12 cellular contexts compared by ENCODE assay signal in genomic region chr3:112084980-112085697, GRCh38. TPM values are rescaled to one million over a fixed set of nuclear protein-coding genes. Genes with fewer than 3 reads are reported as not detected.
DNase-seq lines count a peak whose midpoint lies in the region; TF ChIP-seq lines count a peak whose summit lies in the region.
"Had no signal": no experiment of that assay in that cellular context is flagged by ENCODE, and none has a peak within 500 bp of the region (broad histone marks: within the 10 kb centered on the region; RNA-seq: fewer than 3 reads in every experiment).

No MANE protein-coding gene starts in this region.

- TF ChIP-seq EP300 in suprapubic skin (IDR thresholded peaks at IDR 0.05) = no peak

- DNase-seq in activated T-cell treated with anti-CD3 and anti-CD28 coated beads, Interleukin-2, amount 50 U/mL, for 24 hours = no peak
- no peak for DNase-seq in activated T-cell treated with anti-CD3 and anti-CD28 coated beads, Interleukin-2, amount 50 U/mL, for 1 hour
- DNase-seq in SK-N-DZ (ENCODE audit: low spot score) (peak; percentile 20), suprapubic skin (ENCODE audit: low spot score in 2 of 2) (no peak), AML-193 (lab: John Stamatoyannopoulos, UW) (no peak), cerebellar nuclear complex (lab: John Stamatoyannopoulos, UW) (no peak)
- DNase-seq in stimulated activated CD4-positive, alpha-beta T cell treated with anti-CD3 and anti-CD28 coated beads, Interleukin-2, amount 100 ng/mL, for 48 hours = no peak
- DNase-seq: gastrocnemius medialis, GM23248 had no signal

- no peak overlapping the region for H3K27ac Mint-ChIP-seq in activated T-cell treated with anti-CD3 and anti-CD28 coated beads, Interleukin-2, amount 50 U/mL, for 24 hours
- H3K27ac Mint-ChIP-seq: CD14-positive monocyte had no signal

- H3K4me1 ChIP-seq in iPS-18a (ENCODE audit: control insufficient read depth, low read depth, low read length) (peaks cover 10% of the 10 kb centered on the region), suprapubic skin (peaks cover 27% of the 10 kb centered on the region)

- H3K36me3 ChIP-seq in iPS-18a (ENCODE audit: control insufficient read depth, low read depth, low read length) (no peaks in the 10 kb centered on the region), suprapubic skin (no peaks in the 10 kb centered on the region)
- H3K36me3 ChIP-seq: gastrocnemius medialis had no signal

- peak overlapping the region; percentile 79 for H3K4me3 Mint-ChIP-seq in activated T-cell treated with anti-CD3 and anti-CD28 coated beads, Interleukin-2, amount 50 U/mL, for 24 hours

- H3K9ac ChIP-seq in iPS-18a (ENCODE audit: low read length) = no peak overlapping the region

- H3K27me3 ChIP-seq in iPS-18a (ENCODE audit: control insufficient read depth, insufficient read depth, low read length) (peaks cover 22% of the 10 kb centered on the region), suprapubic skin (no peaks in the 10 kb centered on the region)
- H3K27me3 ChIP-seq: gastrocnemius medialis had no signal

- no peak for TF ChIP-seq POLR2A in suprapubic skin (IDR thresholded peaks at IDR 0.05)

- no peaks in the 10 kb centered on the region for H3K36me3 Mint-ChIP-seq in activated T-cell treated with anti-CD3 and anti-CD28 coated beads, Interleukin-2, amount 50 U/mL, for 24 hours (ENCODE audit: low read depth)

- peaks cover 14% of the 10 kb centered on the region for H3K27me3 Mint-ChIP-seq in activated T-cell treated with anti-CD3 and anti-CD28 coated beads, Interleukin-2, amount 50 U/mL, for 24 hours

- WGBS in suprapubic skin = 85% methylated on average over 7 of the region's 7 CpGs

- TF ChIP-seq CTCF in suprapubic skin (IDR thresholded peaks at IDR 0.05) = no peak

- H3K27ac ChIP-seq in iPS-18a (ENCODE audit: low read length) (no peak overlapping the region), suprapubic skin (peak overlapping the region; percentile 84)
- H3K27ac ChIP-seq: GM23248 had no signal

- peak overlapping the region; percentile 84 for H3K4me3 ChIP-seq in iPS-18a (ENCODE audit: low read length)
- no peak overlapping the region for H3K4me3 ChIP-seq in suprapubic skin

- H3K9me3 ChIP-seq in iPS-18a (ENCODE audit: control insufficient read depth, low read depth, low read length) (no peaks in the 10 kb centered on the region), suprapubic skin (no peaks in the 10 kb centered on the region)
- H3K9me3 ChIP-seq: gastrocnemius medialis had no signal

- H3K9me3 Mint-ChIP-seq in activated T-cell treated with anti-CD3 and anti-CD28 coated beads, Interleukin-2, amount 50 U/mL, for 24 hours = no peaks in the 10 kb centered on the region

- H3K4me1 Mint-ChIP-seq in activated T-cell treated with anti-CD3 and anti-CD28 coated beads, Interleukin-2, amount 50 U/mL, for 24 hours (ENCODE audit: low read depth) = peaks cover 26% of the 10 kb centered on the region

RNA-seq across cellular contexts. Expression of gene C3orf52, which starts 1.1 kb away (rescaled TPM):
- polyA plus RNA-seq in SK-N-DZ (2014; cell fraction: cytosol; rRNA removed) = 1.2 and 2.1 TPM in 2 replicates
- 1.6 and 2.4 TPM in 2 replicates for polyA plus RNA-seq in SK-N-DZ (2014; cell fraction: nucleus; rRNA removed)
- 100 to 1,000 TPM in 2 of 4 donors, 10 to 100 TPM in 2; 78.8 to 183 (median 96.7) TPM for total RNA-seq in suprapubic skin
- polyA plus RNA-seq: CD14-positive monocyte had no signal

RNA-seq across cellular contexts. Expression of gene GCSAM, which starts 47.9 kb away (rescaled TPM):
- not detected in 2 replicates for polyA plus RNA-seq in SK-N-DZ (2014; cell fraction: cytosol; rRNA removed)
- polyA plus RNA-seq in SK-N-DZ (2014; cell fraction: nucleus; rRNA removed) = not detected in 2 replicates
- total RNA-seq in suprapubic skin = 1 to 10 TPM in 3 of 4 donors, under 1 TPM in 1; 0.62 to 1.4 (median 1.3) TPM
- total RNA-seq: gastrocnemius medialis, GM23248, NCI-H460 had no signal

RNA-seq across cellular contexts. Expression of gene TMPRSS7, which starts 50.6 kb away (rescaled TPM):
- polyA plus RNA-seq in SK-N-DZ (2014; cell fraction: cytosol; rRNA removed) = not detected in 2 replicates
- not detected in 2 replicates for polyA plus RNA-seq in SK-N-DZ (2014; cell fraction: nucleus; rRNA removed)
- total RNA-seq in suprapubic skin = 1 to 10 TPM in 1 of 4 donors, under 1 TPM in 2, not detected in 1; 0.40 to 1.0 (median 0.49) TPM
- total RNA-seq: gastrocnemius medialis, GM23248 had no signal
- polyA plus RNA-seq: CD14-positive monocyte, GM23248 had no signal
